Comparison of ENCODE assay signal across 8 cellular contexts in genomic region chr14:49461529-49462401, GRCh38.
DNase-seq lines count a peak whose midpoint lies in the region; ATAC-seq and TF ChIP-seq lines count a peak whose summit lies in the region.

No MANE protein-coding gene starts in this region.

- WGBS in spleen, 5 donors = 1 to 6% (median 5%) methylated on average over 2 of the region's 2 CpGs

- H3K79me2 ChIP-seq in PC-9 (ENCODE audit: low read depth) = no peaks in the 10 kb centered on the region

- CTCF ChIA-PET in PC-9 (lab: Charles Lee) = interaction anchor here (0.6 to 3.9 kb wide), 12 partner anchors 11 to 1194 kb away, joined by 3 to 41 read pairs (median 3); partner anchors contain the start of genes MGAT2, RPL36AL and RPS29

- ATAC-seq in GM21528 (IDR thresholded peaks at IDR 0.05; ENCODE audit: low FRiP score, unreplicated experiment) (peak; percentile 83), left cardiac atrium (peak; percentile 59 to 64)

- no TSS peak for BruUV-seq in PC-9 (replicated peaks; lab: Mats Ljungman, UMichigan)

- H3K36me3 ChIP-seq in PC-9 (ENCODE audit: low read depth) (no peaks in the 10 kb centered on the region), spleen (no peaks in the 10 kb centered on the region)

- TF ChIP-seq POLR2A in spleen (IDR thresholded peaks at IDR 0.05) = no peak

- no peak overlapping the region for H3K27ac ChIP-seq in PC-9
- no peak overlapping the region for H3K27ac ChIP-seq in spleen

- peak; percentile 34 for DNase-seq in GF-D8 (lab: John Stamatoyannopoulos, UW)
- DNase-seq in HuH-7 (ENCODE audit: low spot score) = peak; percentile 9
- DNase-seq in PC-9 = peak; percentile 43 to 67
- DNase-seq in activated naive CD4-positive, alpha-beta T cell treated with Interleukin-2 at 50 U/mL for 16 hours = peak; percentile 31
- DNase-seq in left cardiac atrium = peak; percentile 30
- DNase-seq in spleen = no peak
- no peak for DNase-seq in posterior vena cava (ENCODE audit: low spot score)

- H3K4me3 ChIP-seq in PC-9 = no peak overlapping the region
- no peak overlapping the region for H3K4me3 ChIP-seq in spleen

- H4K20me1 ChIP-seq in PC-9 (ENCODE audit: insufficient read depth) = no peaks in the 10 kb centered on the region

- intact Hi-C loops in PC-9 (cut with micrococcal nuclease; ENCODE audit: unreplicated experiment) (loop anchor here (2.0 to 10.0 kb wide), 3 partner anchors 35 to 123 kb away; partner anchors contain the start of gene RPS29), left cardiac atrium (cut with DNase I) (no loop called here), spleen (cut with DNase I; ENCODE audit: low total_unique reads) (no loop called here), posterior vena cava (cut with DNase I) (no loop called here)

- no peaks in the 10 kb centered on the region for H3K4me1 ChIP-seq in PC-9 (replicated peaks; ENCODE audit: insufficient read depth)
- no peaks in the 10 kb centered on the region for H3K4me1 ChIP-seq in spleen

- no peak overlapping the region for H2AFZ ChIP-seq in PC-9

- H3K9me3 ChIP-seq in PC-9 (ENCODE audit: insufficient read depth, low read depth) = peaks cover 2% of the 10 kb centered on the region; the same call in 1 of the 2 replicates
- no peaks in the 10 kb centered on the region for H3K9me3 ChIP-seq in spleen

- POLR2A ChIA-PET in PC-9 (lab: Charles Lee; ENCODE audit: unreplicated experiment) = interaction anchor here (0.6 to 1.0 kb wide), 4 partner anchors 89 to 729 kb away, joined by 3 to 8 read pairs (median 6); no protein-coding TSS in a partner anchor

- peak; percentile 84 for TF ChIP-seq CTCF in PC-9 (conservative IDR thresholded peaks at IDR 0.05)
- TF ChIP-seq CTCF in spleen (IDR thresholded peaks at IDR 0.05 in 8 of 11, conservative IDR thresholded peaks at IDR 0.05 in 3 of 11) = peak; percentile 27 to 75 (median 55)

- H3K4me2 ChIP-seq in PC-9 = no peak overlapping the region

- H3F3A ChIP-seq in PC-9 (ENCODE audit: insufficient read depth, low read depth) = no peaks in the 10 kb centered on the region

- H3K27me3 ChIP-seq in PC-9 (ENCODE audit: insufficient read depth, low read depth) (no peaks in the 10 kb centered on the region), spleen (replicated peaks in 1 of 7) (peaks cover 0 to 3% (median 0%) of the 10 kb centered on the region in 7 donors)

- no peaks in the 10 kb centered on the region for H3K9me2 ChIP-seq in PC-9 (ENCODE audit: insufficient read depth)

Comparison
In these comparisons a context has a peak if more than half of its experiments do, and no peak if none do; other contexts are left out.
1. DNase-seq: peak in GF-D8 (single experiment), HuH-7 (single experiment), PC-9 (2 of 2), activated naive CD4-positive, alpha-beta T cell treated with Interleukin-2 at 50 U/mL for 16 hours (single experiment) and left cardiac atrium (single experiment); none in spleen (single experiment) and posterior vena cava (single experiment).